ENCODE assay signal across 11 cellular contexts in the genomic region with DNA sequence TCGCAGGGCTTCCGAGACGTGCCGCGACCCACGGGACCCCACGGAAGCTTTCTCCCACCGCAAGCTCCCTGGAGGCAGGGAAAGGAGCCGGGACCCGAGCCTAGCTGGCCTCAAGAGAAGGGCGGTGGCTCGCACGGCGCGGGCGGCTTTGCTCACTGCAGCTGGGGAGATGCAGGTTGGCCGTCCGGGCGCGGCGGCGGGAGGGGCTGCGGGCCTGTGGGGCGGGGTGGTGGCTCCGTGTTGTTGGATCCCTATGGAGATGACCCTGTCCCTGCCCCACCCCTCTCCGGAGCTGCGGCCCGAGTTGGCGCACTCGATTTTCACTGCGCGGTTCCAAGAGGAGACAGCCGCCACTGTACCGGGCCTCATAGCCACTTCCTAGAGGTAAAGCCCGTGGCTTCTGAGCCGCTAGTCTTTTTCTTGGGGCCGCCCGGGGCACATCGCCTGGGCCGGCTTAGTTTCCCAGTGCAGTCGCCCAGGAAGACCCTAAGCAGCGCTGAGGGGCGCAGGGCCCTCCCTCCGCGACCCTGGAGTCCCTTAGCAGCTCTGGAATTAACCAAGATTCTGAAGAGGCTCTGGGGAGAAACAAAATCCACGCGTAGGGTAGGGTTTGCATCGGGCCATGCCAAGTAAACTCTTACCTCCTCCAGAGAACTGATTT. TPM values are rescaled to one million over a fixed set of nuclear protein-coding genes. Genes with fewer than 3 reads are reported as not detected.
DNase-seq lines count a peak whose midpoint lies in the region; ATAC-seq and TF ChIP-seq lines count a peak whose summit lies in the region.
"Had no signal": no experiment of that assay in that cellular context is flagged by ENCODE, and none has a peak within 500 bp of the region (broad histone marks: within the 10 kb centered on the region; RNA-seq: fewer than 3 reads in every experiment).

ECT2L (plus strand) TSS at position 279 of the 661 bp plus-strand sequence. CDS start 17,188 bp downstream, outside the sequence.

- H3K9ac ChIP-seq in duodenal mucosa (ENCODE audit: low read depth in 1 of 2, low read length in 2 of 2) (peak within 1 kb of the TSS; percentile 47 to 61), stomach smooth muscle (ENCODE audit: low read length in 2 of 2) (peak within 1 kb of the TSS; percentile 52 to 61)

- H3K27ac Mint-ChIP-seq in activated CD8-positive, alpha-beta T cell treated with anti-CD3 and anti-CD28 coated beads, Interleukin-2, amount 10 ng/mL, durations not matched to agents 7 days and 5 days = no peak within 1 kb of the TSS
- H3K27ac Mint-ChIP-seq: T-cell had no signal

- DNase-seq in M059J (ENCODE audit: low read depth) = peak; percentile 68
- DNase-seq in left lung = peak; percentile 78 to 89
- DNase-seq in activated CD8-positive, alpha-beta T cell treated with anti-CD3 and anti-CD28 coated beads, Interleukin-2, amount 10 ng/mL, durations not matched to agents 7 days and 5 days = no peak

- CTCF ChIA-PET in activated CD8-positive, alpha-beta T cell treated with anti-CD3 and anti-CD28 coated beads, Interleukin-2, amount 10 ng/mL, durations not matched to agents 7 days and 5 days (lab: Charles Lee) = interaction anchor here (2.2 kb wide), 1 partner anchor 20 kb away, joined by 7 read pairs; no protein-coding TSS in a partner anchor

- H3K4me1 ChIP-seq in duodenal mucosa (ENCODE audit: control insufficient read depth in 1 of 2, insufficient read depth in 2 of 2, low read length in 2 of 2) = peaks cover 3 to 14% of the 10 kb centered on the region in 2 donors
- H3K4me1 ChIP-seq in left lung = peaks cover 0 to 3% of the 10 kb centered on the region in 2 donors
- no peaks in the 10 kb centered on the region for H3K4me1 ChIP-seq in stomach smooth muscle (ENCODE audit: control insufficient read depth, insufficient read depth, low read length)

- H3K27ac ChIP-seq in duodenal mucosa (ENCODE audit: low read depth, low read length) (no peak within 1 kb of the TSS), left lung (peak within 1 kb of the TSS in 1 of 2 donors; percentile 1), stomach smooth muscle (ENCODE audit: low read length) (no peak within 1 kb of the TSS)
- H3K27ac ChIP-seq: epithelial cell of prostate had no signal

- peak; percentile 98 for ATAC-seq in left lung
- no peak for ATAC-seq in GM18867 (IDR thresholded peaks at IDR 0.05; ENCODE audit: unreplicated experiment)
- no peak for ATAC-seq in GM21515 (IDR thresholded peaks at IDR 0.05; ENCODE audit: unreplicated experiment)
- ATAC-seq in activated CD8-positive, alpha-beta T cell treated with anti-CD3 and anti-CD28 coated beads, Interleukin-2, amount 10 ng/mL, durations not matched to agents 7 days and 5 days = no peak
- ATAC-seq in GM21360 (IDR thresholded peaks at IDR 0.05; ENCODE audit: unreplicated experiment) = no peak

- intact Hi-C loops in left lung (cut with DNase I) = no loop called here

- POLR2A ChIA-PET in activated CD8-positive, alpha-beta T cell treated with anti-CD3 and anti-CD28 coated beads, Interleukin-2, amount 10 ng/mL, durations not matched to agents 7 days and 5 days (lab: Charles Lee) = no interaction called here

- TF ChIP-seq CTCF in left lung (IDR thresholded peaks at IDR 0.05) = no peak

- H3K27me3 ChIP-seq in duodenal mucosa (ENCODE audit: control insufficient read depth in 1 of 2, insufficient read depth in 2 of 2, low read length in 2 of 2) (no peaks in the 10 kb centered on the region), left lung (peaks cover 0 to 15% of the 10 kb centered on the region in 2 donors), stomach smooth muscle (ENCODE audit: control insufficient read depth in 1 of 2, insufficient read depth in 2 of 2, low read length in 2 of 2) (no peaks in the 10 kb centered on the region)

- H3K36me3 ChIP-seq in duodenal mucosa (ENCODE audit: control insufficient read depth in 1 of 2, insufficient read depth in 2 of 2, low read length in 2 of 2) = peaks cover 0 to 10% of the 10 kb centered on the region in 2 donors
- peaks cover 0 to 9% of the 10 kb centered on the region in 2 donors for H3K36me3 ChIP-seq in left lung
- H3K36me3 ChIP-seq in stomach smooth muscle (ENCODE audit: control insufficient read depth in 2 of 2, insufficient read depth in 2 of 2, low read length in 2 of 2) = peaks cover 0 to 7% of the 10 kb centered on the region in 2 donors

- H3K9me3 ChIP-seq in duodenal mucosa (ENCODE audit: control insufficient read depth in 1 of 2, low read length in 2 of 2) = no peaks in the 10 kb centered on the region
- H3K9me3 ChIP-seq in left lung = no peaks in the 10 kb centered on the region
- H3K9me3 ChIP-seq in stomach smooth muscle (ENCODE audit: control insufficient read depth in 2 of 2, low read length in 2 of 2) = no peaks in the 10 kb centered on the region

- H3K4me3 ChIP-seq in duodenal mucosa (ENCODE audit: low read depth in 1 of 2, low read length in 2 of 2) (peak within 1 kb of the TSS; percentile 61 to 65), left lung (peak within 1 kb of the TSS; percentile 4 to 24), stomach smooth muscle (ENCODE audit: low read length in 2 of 2) (peak within 1 kb of the TSS; percentile 31 to 69)

- peaks cover 2% of the 10 kb centered on the region for H3K36me3 Mint-ChIP-seq in activated CD8-positive, alpha-beta T cell treated with anti-CD3 and anti-CD28 coated beads, Interleukin-2, amount 10 ng/mL, durations not matched to agents 7 days and 5 days (ENCODE audit: low read depth)

- no peaks in the 10 kb centered on the region for H3K4me1 Mint-ChIP-seq in activated CD8-positive, alpha-beta T cell treated with anti-CD3 and anti-CD28 coated beads, Interleukin-2, amount 10 ng/mL, durations not matched to agents 7 days and 5 days (ENCODE audit: low read depth)

- peaks cover 16% of the 10 kb centered on the region for H3K27me3 Mint-ChIP-seq in activated CD8-positive, alpha-beta T cell treated with anti-CD3 and anti-CD28 coated beads, Interleukin-2, amount 10 ng/mL, durations not matched to agents 7 days and 5 days (ENCODE audit: low read depth)

- H3K9me3 Mint-ChIP-seq in activated CD8-positive, alpha-beta T cell treated with anti-CD3 and anti-CD28 coated beads, Interleukin-2, amount 10 ng/mL, durations not matched to agents 7 days and 5 days (ENCODE audit: insufficient read depth) = no peaks in the 10 kb centered on the region
- H3K9me3 Mint-ChIP-seq: T-cell had no signal

- no peak within 1 kb of the TSS for H3K4me3 Mint-ChIP-seq in activated CD8-positive, alpha-beta T cell treated with anti-CD3 and anti-CD28 coated beads, Interleukin-2, amount 10 ng/mL, durations not matched to agents 7 days and 5 days
- H3K4me3 Mint-ChIP-seq: T-cell had no signal

RNA-seq across cellular contexts. Expression of gene ECT2L, which starts in this region (rescaled TPM):
- total RNA-seq in M059J (2014; rRNA removed; shearing (Covaris generic)) = not detected in 2 replicates
- total RNA-seq in left lung = 1 to 10 TPM in 1 of 2 donors, not detected in 1; 3.1 TPM
- total RNA-seq in activated CD8-positive, alpha-beta T cell treated with anti-CD3 and anti-CD28 coated beads, Interleukin-2, amount 10 ng/mL, durations not matched to agents 7 days and 5 days = not detected
- total RNA-seq: H4 had no signal

Comparison
In these comparisons a context has a peak if more than half of its experiments do, and no peak if none do; other contexts are left out.
1. Peak in DNase-seq in M059J; RNA of the gene not detected or under 1 TPM.